Comparison of ENCODE assay signal across 1 cellular context in genomic region chr7:140653319-140654108, GRCh38.
TF ChIP-seq lines count a peak whose summit lies in the region.

No MANE protein-coding gene starts in this region.

TF ChIP-seq in GM23338, 12 proteins besides CTCF, POLR2A, EP300 and RAD21 (continued from another document):
- TF ChIP-seq ZNF462 (CRISPR knock-in tag; IDR thresholded peaks at IDR 0.05) (no peak), EZH2phosphoT487 (IDR thresholded peaks at IDR 0.05; ENCODE audit: unreplicated experiment) (no peak), CREB1 (CRISPR knock-in tag; IDR thresholded peaks at IDR 0.05; ENCODE audit: low read depth) (no peak)
